In the genomic region with DNA sequence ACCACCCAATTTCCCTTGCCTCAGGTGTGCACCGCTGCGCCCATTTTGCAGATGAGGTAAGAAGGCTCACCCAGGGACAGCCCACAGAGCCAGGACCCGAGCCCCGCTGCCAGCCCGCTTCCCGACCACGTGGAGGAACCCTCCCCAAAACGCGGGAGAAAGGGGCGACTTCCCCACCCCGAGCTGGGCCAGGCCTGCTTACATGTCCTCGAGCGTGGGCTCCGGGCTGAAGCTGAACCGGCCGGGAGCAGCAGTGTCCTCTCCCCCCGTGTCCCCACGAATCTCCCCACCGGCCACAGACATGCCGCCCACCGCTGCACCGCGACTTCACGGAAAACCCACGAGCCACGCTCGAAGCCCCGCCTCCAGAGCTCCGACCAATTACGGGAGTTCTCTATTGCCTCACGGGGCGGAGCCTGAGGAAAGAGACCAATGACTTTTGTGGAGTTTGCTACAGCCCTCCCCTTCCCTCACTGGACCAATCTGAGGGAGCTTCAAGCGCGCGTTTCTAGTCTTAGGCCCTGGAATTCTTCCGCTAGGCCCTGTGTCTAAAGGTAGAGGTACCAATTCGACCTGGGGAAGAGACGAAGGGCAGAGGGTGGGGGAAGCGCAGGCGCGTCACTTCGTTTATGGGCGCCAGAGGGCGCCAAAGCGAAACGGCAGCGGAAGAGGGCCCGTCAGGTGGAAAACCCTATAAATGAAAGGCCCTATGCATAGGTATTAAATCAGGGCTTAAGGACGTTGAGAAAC, we compare ENCODE assay signal across 8 cellular contexts. TPM values are rescaled to one million over a fixed set of nuclear protein-coding genes. Genes with fewer than 3 reads are reported as not detected.
DNase-seq lines count a peak whose midpoint lies in the region; TF ChIP-seq lines count a peak whose summit lies in the region.

A gene (minus strand): TSS at position 353 of the 750 bp plus-strand sequence. CDS start 50 bp downstream, at position 303.

- H3K4me3 ChIP-seq in H7 (ENCODE audit: insufficient read depth, low read depth, low read length) (peak within 1 kb of the TSS; percentile 98), Loucy (ENCODE audit: low read length, poor library complexity, severe bottlenecking) (peak within 1 kb of the TSS; percentile 95), fibroblast of villous mesenchyme (ENCODE audit: low read depth, low read length) (peak within 1 kb of the TSS; percentile 71), neural cell (ENCODE audit: low read length) (peak within 1 kb of the TSS; percentile 74), stomach smooth muscle (ENCODE audit: low read length in 2 of 2) (peak within 1 kb of the TSS; percentile 81 to 86)

- DNase-seq in G401 (ENCODE audit: low spot score) (peak; percentile 100), H7 (peak; percentile 97), fibroblast of villous mesenchyme (ENCODE audit: low read depth) (peak; percentile 98)
- peak; percentile 92 for DNase-seq in activated effector memory CD4-positive, alpha-beta T cell treated with Interleukin-2 at 50 U/mL for 16 hours

- peak within 1 kb of the TSS; percentile 92 for H2AFZ ChIP-seq in Loucy (ENCODE audit: low read length)
- peak within 1 kb of the TSS; percentile 62 for H2AFZ ChIP-seq in neural cell (ENCODE audit: low read depth, low read length)

- H3K4me1 ChIP-seq in Loucy (ENCODE audit: insufficient read depth, low read length, poor library complexity, severe bottlenecking): peaks cover 17% of the 10 kb centered on the region
- H3K4me1 ChIP-seq in stomach smooth muscle (ENCODE audit: control insufficient read depth, insufficient read depth, low read length): peaks cover 16% of the 10 kb centered on the region

- H3K36me3 ChIP-seq in H7 (replicated peaks; ENCODE audit: control insufficient read depth, insufficient read depth, low read length): peaks cover 10% of the 10 kb centered on the region
- no peaks in the 10 kb centered on the region for H3K36me3 ChIP-seq in Loucy (ENCODE audit: insufficient read depth, low read length)
- H3K36me3 ChIP-seq in neural cell (ENCODE audit: insufficient read depth, low read length): no peaks in the 10 kb centered on the region
- H3K36me3 ChIP-seq in stomach smooth muscle (ENCODE audit: control insufficient read depth in 2 of 2, insufficient read depth in 2 of 2, low read length in 2 of 2): peaks cover 0 to 4% of the 10 kb centered on the region in 2 donors

- in situ Hi-C loops in G401 (cut with HindIII; ENCODE audit: low sequenced_read_pairs): no loop called here

- H3K4me2 ChIP-seq in Loucy (ENCODE audit: low read depth, low read length, poor library complexity, severe bottlenecking) (peak within 1 kb of the TSS; percentile 88), neural cell (ENCODE audit: low read length) (peak within 1 kb of the TSS; percentile 71)

- H3F3A ChIP-seq in Loucy (ENCODE audit: low read depth) (no peaks in the 10 kb centered on the region), neural cell (ENCODE audit: insufficient read depth, low read length, poor library complexity, severe bottlenecking) (no peaks in the 10 kb centered on the region)

- TF ChIP-seq POLR2A in Raji (IDR thresholded peaks at IDR 0.05; ENCODE audit: insufficient read depth, low read depth, low read length): peak; percentile 66

- H3K9me2 ChIP-seq in Loucy (replicated peaks; ENCODE audit: low read depth, low read length): no peaks in the 10 kb centered on the region
- no peaks in the 10 kb centered on the region for H3K9me2 ChIP-seq in neural cell (ENCODE audit: insufficient read depth, low read length)

- TF ChIP-seq RAD21 in neural cell (conservative IDR thresholded peaks at IDR 0.05): peak; percentile 95

- peak within 1 kb of the TSS; percentile 87 for H3K9ac ChIP-seq in Loucy (ENCODE audit: low read depth, low read length, poor library complexity, severe bottlenecking)
- peak within 1 kb of the TSS; percentile 59 for H3K9ac ChIP-seq in neural cell (ENCODE audit: low read length)
- peak within 1 kb of the TSS; percentile 77 to 84 for H3K9ac ChIP-seq in stomach smooth muscle (ENCODE audit: low read length in 2 of 2)

- H3K27ac ChIP-seq in neural cell (ENCODE audit: low read length) (peak within 1 kb of the TSS; percentile 75), stomach smooth muscle (ENCODE audit: low read length) (peak within 1 kb of the TSS; percentile 74)

- TF ChIP-seq EP300 in neural cell (conservative IDR thresholded peaks at IDR 0.05; ENCODE audit: poor library complexity, severe bottlenecking): peak; percentile 15

- H4K20me1 ChIP-seq in Loucy (ENCODE audit: insufficient read depth, low read length, poor library complexity, severe bottlenecking) (peaks cover 16% of the 10 kb centered on the region), neural cell (ENCODE audit: insufficient read depth) (no peaks in the 10 kb centered on the region)

- H3K9me3 ChIP-seq in Loucy (ENCODE audit: insufficient read depth, low read depth, low read length): no peaks in the 10 kb centered on the region
- H3K9me3 ChIP-seq in neural cell (ENCODE audit: low read length): no peaks in the 10 kb centered on the region
- H3K9me3 ChIP-seq in stomach smooth muscle (ENCODE audit: control insufficient read depth in 2 of 2, low read length in 2 of 2): no peaks in the 10 kb centered on the region

- no peaks in the 10 kb centered on the region for H3K27me3 ChIP-seq in H7 (ENCODE audit: control insufficient read depth, insufficient read depth, low read length)
- no peaks in the 10 kb centered on the region for H3K27me3 ChIP-seq in Loucy (ENCODE audit: insufficient read depth, low read length, poor library complexity, severe bottlenecking)
- H3K27me3 ChIP-seq in neural cell (ENCODE audit: insufficient read depth, low read depth, low read length): no peaks in the 10 kb centered on the region
- H3K27me3 ChIP-seq in stomach smooth muscle (ENCODE audit: control insufficient read depth in 1 of 2, insufficient read depth in 2 of 2, low read length in 2 of 2): no peaks in the 10 kb centered on the region

- H3K79me2 ChIP-seq in Loucy (ENCODE audit: insufficient read depth, low read length): peaks cover 35% of the 10 kb centered on the region
- no peaks in the 10 kb centered on the region for H3K79me2 ChIP-seq in neural cell (replicated peaks; ENCODE audit: insufficient read depth, low read length)

- peak; percentile 76 for TF ChIP-seq CTCF in Loucy (conservative IDR thresholded peaks at IDR 0.05; ENCODE audit: low read length)
- TF ChIP-seq CTCF in fibroblast of villous mesenchyme (IDR thresholded peaks at IDR 0.05; ENCODE audit: insufficient read depth, low read depth, low read length): peak; percentile 70
- TF ChIP-seq CTCF in neural cell (IDR thresholded peaks at IDR 0.05; ENCODE audit: poor library complexity, severe bottlenecking): peak; percentile 99

TF ChIP-seq in neural cell, 6 proteins besides CTCF, POLR2A, EP300 and RAD21:
- peak; percentile 97 for TF ChIP-seq MXI1 (conservative IDR thresholded peaks at IDR 0.05; ENCODE audit: poor library complexity, severe bottlenecking)
- no peak for TF ChIP-seq EZH2 (IDR thresholded peaks at IDR 0.05; ENCODE audit: borderline replicate concordance, insufficient read depth, low read length, poor library complexity, severe bottlenecking)
- TF ChIP-seq, protein P1, sequence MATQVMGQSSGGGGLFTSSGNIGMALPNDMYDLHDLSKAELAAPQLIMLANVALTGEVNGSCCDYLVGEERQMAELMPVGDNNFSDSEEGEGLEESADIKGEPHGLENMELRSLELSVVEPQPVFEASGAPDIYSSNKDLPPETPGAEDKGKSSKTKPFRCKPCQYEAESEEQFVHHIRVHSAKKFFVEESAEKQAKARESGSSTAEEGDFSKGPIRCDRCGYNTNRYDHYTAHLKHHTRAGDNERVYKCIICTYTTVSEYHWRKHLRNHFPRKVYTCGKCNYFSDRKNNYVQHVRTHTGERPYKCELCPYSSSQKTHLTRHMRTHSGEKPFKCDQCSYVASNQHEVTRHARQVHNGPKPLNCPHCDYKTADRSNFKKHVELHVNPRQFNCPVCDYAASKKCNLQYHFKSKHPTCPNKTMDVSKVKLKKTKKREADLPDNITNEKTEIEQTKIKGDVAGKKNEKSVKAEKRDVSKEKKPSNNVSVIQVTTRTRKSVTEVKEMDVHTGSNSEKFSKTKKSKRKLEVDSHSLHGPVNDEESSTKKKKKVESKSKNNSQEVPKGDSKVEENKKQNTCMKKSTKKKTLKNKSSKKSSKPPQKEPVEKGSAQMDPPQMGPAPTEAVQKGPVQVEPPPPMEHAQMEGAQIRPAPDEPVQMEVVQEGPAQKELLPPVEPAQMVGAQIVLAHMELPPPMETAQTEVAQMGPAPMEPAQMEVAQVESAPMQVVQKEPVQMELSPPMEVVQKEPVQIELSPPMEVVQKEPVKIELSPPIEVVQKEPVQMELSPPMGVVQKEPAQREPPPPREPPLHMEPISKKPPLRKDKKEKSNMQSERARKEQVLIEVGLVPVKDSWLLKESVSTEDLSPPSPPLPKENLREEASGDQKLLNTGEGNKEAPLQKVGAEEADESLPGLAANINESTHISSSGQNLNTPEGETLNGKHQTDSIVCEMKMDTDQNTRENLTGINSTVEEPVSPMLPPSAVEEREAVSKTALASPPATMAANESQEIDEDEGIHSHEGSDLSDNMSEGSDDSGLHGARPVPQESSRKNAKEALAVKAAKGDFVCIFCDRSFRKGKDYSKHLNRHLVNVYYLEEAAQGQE (IDR thresholded peaks at IDR 0.05; ENCODE audit: borderline replicate concordance): peak; percentile 55
- peak; percentile 49 for TF ChIP-seq TAF1 (IDR thresholded peaks at IDR 0.05; ENCODE audit: low read depth)
- peak; percentile 58 for TF ChIP-seq POLR2AphosphoS5 (IDR thresholded peaks at IDR 0.05)
- TF ChIP-seq SMC3 (conservative IDR thresholded peaks at IDR 0.05; ENCODE audit: poor library complexity): peak; percentile 98

RNA-seq across cellular contexts. Expression of the gene that starts here (rescaled TPM):
- 92.0 and 127 TPM in 2 replicates for total RNA-seq in G401 (2014; rRNA removed; shearing (Covaris generic))
- total RNA-seq in H7 (2014; rRNA removed; shearing (Covaris generic)): 56.4 and 74.2 TPM in 2 replicates
- total RNA-seq in fibroblast of villous mesenchyme: 12.9 and 18.6 TPM in 2 replicates
- polyA plus RNA-seq in neural cell: 47.3 and 60.4 TPM in 2 replicates
- 17.0 and 20.4 TPM in 2 replicates for polyA minus RNA-seq in neural cell

Comparison
In these comparisons a context has a peak if more than half of its experiments do, and no peak if none do; other contexts are left out.
1. Peak in every context shown above with its lines: DNase-seq, H3K4me3 ChIP-seq and H3K27ac ChIP-seq.